15 cellular contexts compared by ENCODE assay signal in the genomic region with DNA sequence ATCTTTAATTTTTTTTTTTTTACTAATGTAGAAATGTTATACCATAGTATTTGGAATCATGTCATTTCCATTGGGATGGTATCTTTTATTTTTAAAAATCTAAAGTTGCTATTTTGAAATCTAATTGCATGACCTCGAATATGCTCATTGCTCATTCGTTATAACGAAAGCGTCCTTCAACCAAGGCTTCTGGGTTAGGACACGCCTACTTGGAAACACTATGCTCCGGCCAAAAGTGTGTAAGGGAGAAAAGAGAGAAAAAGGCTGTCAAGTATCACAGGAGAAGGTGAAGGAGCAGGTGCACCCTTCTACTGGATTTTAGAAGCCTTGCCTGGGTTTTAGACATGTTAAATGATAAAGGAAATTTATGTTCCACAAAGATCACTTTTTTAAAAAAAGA.
"Had no signal": no experiment of that assay in that cellular context is flagged by ENCODE, and none has a peak within 500 bp of the region (broad histone marks: within the 10 kb centered on the region; RNA-seq: fewer than 3 reads in every experiment).

No MANE protein-coding gene starts in this region.

- H3K27ac ChIP-seq: gastrocnemius medialis, neutrophil had no signal

- H3K4me1 Mint-ChIP-seq: naive B cell had no signal

- H3K27ac Mint-ChIP-seq: dendritic cell treated with granulocyte-macrophage colony-stimulating factor and Interleukin-4, amounts not matched to agents 40 ng/mL and 50 ng/mL, for 4 days; naive B cell; nephron progenitor cell had no signal

- H3K27me3 Mint-ChIP-seq: dendritic cell treated with granulocyte-macrophage colony-stimulating factor and Interleukin-4, amounts not matched to agents 40 ng/mL and 50 ng/mL, for 4 days had no signal

- H3K4me2 ChIP-seq: smooth muscle cell had no signal

- ATAC-seq: gastrocnemius medialis, left ventricle myocardium superior had no signal

- H3K4me3 ChIP-seq: gastrocnemius medialis, lung, ovary, right atrium auricular region, smooth muscle cell had no signal

- H3K4me3 Mint-ChIP-seq: dendritic cell treated with granulocyte-macrophage colony-stimulating factor and Interleukin-4, amounts not matched to agents 40 ng/mL and 50 ng/mL, for 4 days; naive B cell; nephron progenitor cell had no signal

- DNase-seq: cerebellar nuclear complex; gastrocnemius medialis; left ventricle myocardium superior; mesendoderm; naive B cell; nephron progenitor cell; stimulated activated CD4-positive, alpha-beta T cell treated with anti-CD3 and anti-CD28 coated beads, Interleukin-2, amount 100 ng/mL, for 48 hours; stimulated activated naive CD4-positive, alpha-beta T cell treated with Interleukin-2 at 50 U/mL for 16 hours; trophoblast cell had no signal

- H3K9me3 ChIP-seq: gastrocnemius medialis, neutrophil, ovary, right atrium auricular region had no signal

- H3K36me3 Mint-ChIP-seq: naive B cell had no signal

- H3K36me3 ChIP-seq: gastrocnemius medialis, neutrophil, ovary, right atrium auricular region had no signal

- H3K9me3 Mint-ChIP-seq: dendritic cell treated with granulocyte-macrophage colony-stimulating factor and Interleukin-4, amounts not matched to agents 40 ng/mL and 50 ng/mL, for 4 days had no signal

- H3K27me3 ChIP-seq: gastrocnemius medialis, neutrophil, ovary, right atrium auricular region had no signal
